In the genomic region with DNA sequence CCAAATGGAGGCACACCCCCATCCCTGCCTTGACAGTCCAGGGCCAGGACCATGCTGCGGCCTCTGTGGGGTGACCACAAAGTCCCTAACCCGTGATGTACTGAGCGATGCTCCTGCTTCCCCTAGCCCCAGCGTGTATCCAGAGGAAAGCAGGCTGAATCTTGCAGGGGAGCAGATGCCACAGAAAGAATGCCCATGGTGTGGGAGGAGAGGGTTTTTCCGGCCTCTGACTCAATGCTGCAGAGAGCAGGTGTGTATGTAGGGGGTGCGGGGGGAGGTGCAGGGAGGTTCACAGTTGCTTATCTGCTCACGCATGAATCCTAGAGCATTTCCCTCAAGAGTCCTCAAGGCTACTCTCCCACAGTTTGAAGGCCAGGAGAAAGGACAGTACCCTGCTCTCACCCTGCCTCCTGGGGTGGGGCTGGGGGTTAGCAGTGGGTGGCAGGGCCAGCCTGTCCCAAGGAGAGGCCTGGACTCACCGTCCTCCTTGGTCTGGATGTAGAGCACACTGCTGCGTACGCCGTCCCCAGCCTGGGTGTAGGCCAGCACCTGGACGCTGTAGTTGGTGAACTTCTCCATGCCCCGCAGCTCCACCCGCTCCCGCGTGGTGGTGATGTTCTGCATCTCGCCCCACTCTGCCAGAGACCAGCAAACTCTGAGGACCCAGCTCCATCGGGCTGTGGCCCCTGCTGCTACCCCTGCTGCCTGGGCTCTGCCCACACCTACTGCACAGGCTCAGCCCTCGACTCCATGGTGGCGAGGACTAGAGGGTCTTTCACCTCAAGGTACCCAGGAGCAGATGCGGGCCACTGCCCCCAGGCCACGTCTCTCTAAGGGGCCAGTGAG, we compare ENCODE assay signal across 1 cellular context.
A peak's percentile ranks its signal among the peaks of the same experiment; 100 is the strongest.
TF ChIP-seq lines count a peak whose summit lies in the region.

No MANE protein-coding gene starts in this region.

TF ChIP-seq in GM12878, 131 proteins besides CTCF, POLR2A, EP300 and RAD21 (continued from another document and continues in another):
- TF ChIP-seq, protein P1, sequence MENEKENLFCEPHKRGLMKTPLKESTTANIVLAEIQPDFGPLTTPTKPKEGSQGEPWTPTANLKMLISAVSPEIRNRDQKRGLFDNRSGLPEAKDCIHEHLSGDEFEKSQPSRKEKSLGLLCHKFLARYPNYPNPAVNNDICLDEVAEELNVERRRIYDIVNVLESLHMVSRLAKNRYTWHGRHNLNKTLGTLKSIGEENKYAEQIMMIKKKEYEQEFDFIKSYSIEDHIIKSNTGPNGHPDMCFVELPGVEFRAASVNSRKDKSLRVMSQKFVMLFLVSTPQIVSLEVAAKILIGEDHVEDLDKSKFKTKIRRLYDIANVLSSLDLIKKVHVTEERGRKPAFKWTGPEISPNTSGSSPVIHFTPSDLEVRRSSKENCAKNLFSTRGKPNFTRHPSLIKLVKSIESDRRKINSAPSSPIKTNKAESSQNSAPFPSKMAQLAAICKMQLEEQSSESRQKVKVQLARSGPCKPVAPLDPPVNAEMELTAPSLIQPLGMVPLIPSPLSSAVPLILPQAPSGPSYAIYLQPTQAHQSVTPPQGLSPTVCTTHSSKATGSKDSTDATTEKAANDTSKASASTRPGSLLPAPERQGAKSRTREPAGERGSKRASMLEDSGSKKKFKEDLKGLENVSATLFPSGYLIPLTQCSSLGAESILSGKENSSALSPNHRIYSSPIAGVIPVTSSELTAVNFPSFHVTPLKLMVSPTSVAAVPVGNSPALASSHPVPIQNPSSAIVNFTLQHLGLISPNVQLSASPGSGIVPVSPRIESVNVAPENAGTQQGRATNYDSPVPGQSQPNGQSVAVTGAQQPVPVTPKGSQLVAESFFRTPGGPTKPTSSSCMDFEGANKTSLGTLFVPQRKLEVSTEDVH (IDR thresholded peaks at IDR 0.05; ENCODE audit: low read depth, partially characterized antibody): no peak
- TF ChIP-seq, protein P2, sequence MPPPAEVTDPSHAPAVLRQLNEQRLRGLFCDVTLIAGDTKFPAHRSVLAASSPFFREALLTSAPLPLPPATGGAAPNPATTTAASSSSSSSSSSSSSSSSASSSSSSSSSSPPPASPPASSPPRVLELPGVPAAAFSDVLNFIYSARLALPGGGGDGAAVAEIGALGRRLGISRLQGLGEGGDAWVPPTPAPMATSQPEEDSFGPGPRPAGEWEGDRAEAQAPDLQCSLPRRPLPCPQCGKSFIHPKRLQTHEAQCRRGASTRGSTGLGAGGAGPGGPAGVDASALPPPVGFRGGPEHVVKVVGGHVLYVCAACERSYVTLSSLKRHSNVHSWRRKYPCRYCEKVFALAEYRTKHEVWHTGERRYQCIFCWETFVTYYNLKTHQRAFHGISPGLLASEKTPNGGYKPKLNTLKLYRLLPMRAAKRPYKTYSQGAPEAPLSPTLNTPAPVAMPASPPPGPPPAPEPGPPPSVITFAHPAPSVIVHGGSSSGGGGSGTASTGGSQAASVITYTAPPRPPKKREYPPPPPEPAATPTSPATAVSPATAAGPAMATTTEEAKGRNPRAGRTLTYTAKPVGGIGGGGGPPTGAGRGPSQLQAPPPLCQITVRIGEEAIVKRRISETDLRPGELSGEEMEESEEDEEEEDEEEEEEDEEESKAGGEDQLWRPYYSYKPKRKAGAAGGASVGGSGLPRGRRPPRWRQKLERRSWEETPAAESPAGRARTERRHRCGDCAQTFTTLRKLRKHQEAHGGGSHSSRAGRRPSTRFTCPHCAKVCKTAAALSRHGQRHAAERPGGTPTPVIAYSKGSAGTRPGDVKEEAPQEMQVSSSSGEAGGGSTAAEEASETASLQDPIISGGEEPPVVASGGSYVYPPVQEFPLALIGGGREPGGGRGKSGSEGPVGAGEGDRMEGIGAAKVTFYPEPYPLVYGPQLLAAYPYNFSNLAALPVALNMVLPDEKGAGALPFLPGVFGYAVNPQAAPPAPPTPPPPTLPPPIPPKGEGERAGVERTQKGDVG (CRISPR knock-in tag; IDR thresholded peaks at IDR 0.05): no peak
- TF ChIP-seq, protein P3, sequence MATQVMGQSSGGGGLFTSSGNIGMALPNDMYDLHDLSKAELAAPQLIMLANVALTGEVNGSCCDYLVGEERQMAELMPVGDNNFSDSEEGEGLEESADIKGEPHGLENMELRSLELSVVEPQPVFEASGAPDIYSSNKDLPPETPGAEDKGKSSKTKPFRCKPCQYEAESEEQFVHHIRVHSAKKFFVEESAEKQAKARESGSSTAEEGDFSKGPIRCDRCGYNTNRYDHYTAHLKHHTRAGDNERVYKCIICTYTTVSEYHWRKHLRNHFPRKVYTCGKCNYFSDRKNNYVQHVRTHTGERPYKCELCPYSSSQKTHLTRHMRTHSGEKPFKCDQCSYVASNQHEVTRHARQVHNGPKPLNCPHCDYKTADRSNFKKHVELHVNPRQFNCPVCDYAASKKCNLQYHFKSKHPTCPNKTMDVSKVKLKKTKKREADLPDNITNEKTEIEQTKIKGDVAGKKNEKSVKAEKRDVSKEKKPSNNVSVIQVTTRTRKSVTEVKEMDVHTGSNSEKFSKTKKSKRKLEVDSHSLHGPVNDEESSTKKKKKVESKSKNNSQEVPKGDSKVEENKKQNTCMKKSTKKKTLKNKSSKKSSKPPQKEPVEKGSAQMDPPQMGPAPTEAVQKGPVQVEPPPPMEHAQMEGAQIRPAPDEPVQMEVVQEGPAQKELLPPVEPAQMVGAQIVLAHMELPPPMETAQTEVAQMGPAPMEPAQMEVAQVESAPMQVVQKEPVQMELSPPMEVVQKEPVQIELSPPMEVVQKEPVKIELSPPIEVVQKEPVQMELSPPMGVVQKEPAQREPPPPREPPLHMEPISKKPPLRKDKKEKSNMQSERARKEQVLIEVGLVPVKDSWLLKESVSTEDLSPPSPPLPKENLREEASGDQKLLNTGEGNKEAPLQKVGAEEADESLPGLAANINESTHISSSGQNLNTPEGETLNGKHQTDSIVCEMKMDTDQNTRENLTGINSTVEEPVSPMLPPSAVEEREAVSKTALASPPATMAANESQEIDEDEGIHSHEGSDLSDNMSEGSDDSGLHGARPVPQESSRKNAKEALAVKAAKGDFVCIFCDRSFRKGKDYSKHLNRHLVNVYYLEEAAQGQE (IDR thresholded peaks at IDR 0.05; ENCODE audit: low read depth, low read length): no peak
- no peak for TF ChIP-seq TAF1 (IDR thresholded peaks at IDR 0.05; ENCODE audit: borderline replicate concordance, low read depth, low read length)
- peak; percentile 95 for TF ChIP-seq IKZF1 (conservative IDR thresholded peaks at IDR 0.05)
- TF ChIP-seq, protein P4, sequence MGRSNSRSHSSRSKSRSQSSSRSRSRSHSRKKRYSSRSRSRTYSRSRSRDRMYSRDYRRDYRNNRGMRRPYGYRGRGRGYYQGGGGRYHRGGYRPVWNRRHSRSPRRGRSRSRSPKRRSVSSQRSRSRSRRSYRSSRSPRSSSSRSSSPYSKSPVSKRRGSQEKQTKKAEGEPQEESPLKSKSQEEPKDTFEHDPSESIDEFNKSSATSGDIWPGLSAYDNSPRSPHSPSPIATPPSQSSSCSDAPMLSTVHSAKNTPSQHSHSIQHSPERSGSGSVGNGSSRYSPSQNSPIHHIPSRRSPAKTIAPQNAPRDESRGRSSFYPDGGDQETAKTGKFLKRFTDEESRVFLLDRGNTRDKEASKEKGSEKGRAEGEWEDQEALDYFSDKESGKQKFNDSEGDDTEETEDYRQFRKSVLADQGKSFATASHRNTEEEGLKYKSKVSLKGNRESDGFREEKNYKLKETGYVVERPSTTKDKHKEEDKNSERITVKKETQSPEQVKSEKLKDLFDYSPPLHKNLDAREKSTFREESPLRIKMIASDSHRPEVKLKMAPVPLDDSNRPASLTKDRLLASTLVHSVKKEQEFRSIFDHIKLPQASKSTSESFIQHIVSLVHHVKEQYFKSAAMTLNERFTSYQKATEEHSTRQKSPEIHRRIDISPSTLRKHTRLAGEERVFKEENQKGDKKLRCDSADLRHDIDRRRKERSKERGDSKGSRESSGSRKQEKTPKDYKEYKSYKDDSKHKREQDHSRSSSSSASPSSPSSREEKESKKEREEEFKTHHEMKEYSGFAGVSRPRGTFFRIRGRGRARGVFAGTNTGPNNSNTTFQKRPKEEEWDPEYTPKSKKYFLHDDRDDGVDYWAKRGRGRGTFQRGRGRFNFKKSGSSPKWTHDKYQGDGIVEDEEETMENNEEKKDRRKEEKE (IDR thresholded peaks at IDR 0.05): no peak
- no peak for TF ChIP-seq CBX3 (IDR thresholded peaks at IDR 0.05; ENCODE audit: borderline replicate concordance, low read depth)
- no peak for TF ChIP-seq ZNF207 (IDR thresholded peaks at IDR 0.05; ENCODE audit: borderline replicate concordance)
- TF ChIP-seq SP1 (IDR thresholded peaks at IDR 0.05; ENCODE audit: low read depth, low read length): peak; percentile 60
- peak; percentile 36; the same call in 1 of the 2 replicates for TF ChIP-seq NR2F1 (conservative IDR thresholded peaks at IDR 0.05)
- no peak for TF ChIP-seq SREBF2 (IDR thresholded peaks at IDR 0.05; ENCODE audit: low read length)
- no peak for TF ChIP-seq MYC (IDR thresholded peaks at IDR 0.05; ENCODE audit: insufficient read depth, insufficient read length, insufficient replicate concordance, low read length, severe bottlenecking)
- TF ChIP-seq POU2F2 (IDR thresholded peaks at IDR 0.05; ENCODE audit: borderline replicate concordance, low read depth, low read length): no peak
- no peak for TF ChIP-seq HDGF (IDR thresholded peaks at IDR 0.05)
- TF ChIP-seq NFYA (IDR thresholded peaks at IDR 0.05; ENCODE audit: borderline replicate concordance, low read depth, low read length): no peak
- no peak for TF ChIP-seq NR2C2 (IDR thresholded peaks at IDR 0.05; ENCODE audit: borderline replicate concordance, control insufficient read depth, insufficient read length, low read depth)
- TF ChIP-seq, protein P5, sequence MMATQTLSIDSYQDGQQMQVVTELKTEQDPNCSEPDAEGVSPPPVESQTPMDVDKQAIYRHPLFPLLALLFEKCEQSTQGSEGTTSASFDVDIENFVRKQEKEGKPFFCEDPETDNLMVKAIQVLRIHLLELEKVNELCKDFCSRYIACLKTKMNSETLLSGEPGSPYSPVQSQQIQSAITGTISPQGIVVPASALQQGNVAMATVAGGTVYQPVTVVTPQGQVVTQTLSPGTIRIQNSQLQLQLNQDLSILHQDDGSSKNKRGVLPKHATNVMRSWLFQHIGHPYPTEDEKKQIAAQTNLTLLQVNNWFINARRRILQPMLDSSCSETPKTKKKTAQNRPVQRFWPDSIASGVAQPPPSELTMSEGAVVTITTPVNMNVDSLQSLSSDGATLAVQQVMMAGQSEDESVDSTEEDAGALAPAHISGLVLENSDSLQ (IDR thresholded peaks at IDR 0.05): no peak
- no peak for TF ChIP-seq KDM1A (IDR thresholded peaks at IDR 0.05; ENCODE audit: borderline replicate concordance)
- TF ChIP-seq, protein P6, sequence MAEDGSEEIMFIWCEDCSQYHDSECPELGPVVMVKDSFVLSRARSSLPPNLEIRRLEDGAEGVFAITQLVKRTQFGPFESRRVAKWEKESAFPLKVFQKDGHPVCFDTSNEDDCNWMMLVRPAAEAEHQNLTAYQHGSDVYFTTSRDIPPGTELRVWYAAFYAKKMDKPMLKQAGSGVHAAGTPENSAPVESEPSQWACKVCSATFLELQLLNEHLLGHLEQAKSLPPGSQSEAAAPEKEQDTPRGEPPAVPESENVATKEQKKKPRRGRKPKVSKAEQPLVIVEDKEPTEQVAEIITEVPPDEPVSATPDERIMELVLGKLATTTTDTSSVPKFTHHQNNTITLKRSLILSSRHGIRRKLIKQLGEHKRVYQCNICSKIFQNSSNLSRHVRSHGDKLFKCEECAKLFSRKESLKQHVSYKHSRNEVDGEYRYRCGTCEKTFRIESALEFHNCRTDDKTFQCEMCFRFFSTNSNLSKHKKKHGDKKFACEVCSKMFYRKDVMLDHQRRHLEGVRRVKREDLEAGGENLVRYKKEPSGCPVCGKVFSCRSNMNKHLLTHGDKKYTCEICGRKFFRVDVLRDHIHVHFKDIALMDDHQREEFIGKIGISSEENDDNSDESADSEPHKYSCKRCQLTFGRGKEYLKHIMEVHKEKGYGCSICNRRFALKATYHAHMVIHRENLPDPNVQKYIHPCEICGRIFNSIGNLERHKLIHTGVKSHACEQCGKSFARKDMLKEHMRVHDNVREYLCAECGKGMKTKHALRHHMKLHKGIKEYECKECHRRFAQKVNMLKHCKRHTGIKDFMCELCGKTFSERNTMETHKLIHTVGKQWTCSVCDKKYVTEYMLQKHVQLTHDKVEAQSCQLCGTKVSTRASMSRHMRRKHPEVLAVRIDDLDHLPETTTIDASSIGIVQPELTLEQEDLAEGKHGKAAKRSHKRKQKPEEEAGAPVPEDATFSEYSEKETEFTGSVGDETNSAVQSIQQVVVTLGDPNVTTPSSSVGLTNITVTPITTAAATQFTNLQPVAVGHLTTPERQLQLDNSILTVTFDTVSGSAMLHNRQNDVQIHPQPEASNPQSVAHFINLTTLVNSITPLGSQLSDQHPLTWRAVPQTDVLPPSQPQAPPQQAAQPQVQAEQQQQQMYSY (CRISPR knock-in tag; IDR thresholded peaks at IDR 0.05): no peak
- TF ChIP-seq STAT3 (IDR thresholded peaks at IDR 0.05; ENCODE audit: low read depth, low read length): no peak
- peak; percentile 51; the same call in 1 of the 2 replicates for TF ChIP-seq ATF7 (IDR thresholded peaks at IDR 0.05; ENCODE audit: low read depth)
- TF ChIP-seq NFXL1 (IDR thresholded peaks at IDR 0.05; ENCODE audit: borderline replicate concordance): no peak
- no peak for TF ChIP-seq POLR2AphosphoS2 (IDR thresholded peaks at IDR 0.05; ENCODE audit: low read depth, low read length)
- TF ChIP-seq TBL1XR1 (IDR thresholded peaks at IDR 0.05; ENCODE audit: low read depth, low read length): no peak
- no peak for TF ChIP-seq POLR2AphosphoS5 (IDR thresholded peaks at IDR 0.05; ENCODE audit: low read length)
- TF ChIP-seq, protein P7, sequence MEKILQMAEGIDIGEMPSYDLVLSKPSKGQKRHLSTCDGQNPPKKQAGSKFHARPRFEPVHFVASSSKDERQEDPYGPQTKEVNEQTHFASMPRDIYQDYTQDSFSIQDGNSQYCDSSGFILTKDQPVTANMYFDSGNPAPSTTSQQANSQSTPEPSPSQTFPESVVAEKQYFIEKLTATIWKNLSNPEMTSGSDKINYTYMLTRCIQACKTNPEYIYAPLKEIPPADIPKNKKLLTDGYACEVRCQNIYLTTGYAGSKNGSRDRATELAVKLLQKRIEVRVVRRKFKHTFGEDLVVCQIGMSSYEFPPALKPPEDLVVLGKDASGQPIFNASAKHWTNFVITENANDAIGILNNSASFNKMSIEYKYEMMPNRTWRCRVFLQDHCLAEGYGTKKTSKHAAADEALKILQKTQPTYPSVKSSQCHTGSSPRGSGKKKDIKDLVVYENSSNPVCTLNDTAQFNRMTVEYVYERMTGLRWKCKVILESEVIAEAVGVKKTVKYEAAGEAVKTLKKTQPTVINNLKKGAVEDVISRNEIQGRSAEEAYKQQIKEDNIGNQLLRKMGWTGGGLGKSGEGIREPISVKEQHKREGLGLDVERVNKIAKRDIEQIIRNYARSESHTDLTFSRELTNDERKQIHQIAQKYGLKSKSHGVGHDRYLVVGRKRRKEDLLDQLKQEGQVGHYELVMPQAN (conservative IDR thresholded peaks at IDR 0.05): no peak
- TF ChIP-seq BCL11A (IDR thresholded peaks at IDR 0.05; ENCODE audit: low read depth, low read length): peak; percentile 72; the same call in 1 of the 2 replicates
- TF ChIP-seq, protein P8, sequence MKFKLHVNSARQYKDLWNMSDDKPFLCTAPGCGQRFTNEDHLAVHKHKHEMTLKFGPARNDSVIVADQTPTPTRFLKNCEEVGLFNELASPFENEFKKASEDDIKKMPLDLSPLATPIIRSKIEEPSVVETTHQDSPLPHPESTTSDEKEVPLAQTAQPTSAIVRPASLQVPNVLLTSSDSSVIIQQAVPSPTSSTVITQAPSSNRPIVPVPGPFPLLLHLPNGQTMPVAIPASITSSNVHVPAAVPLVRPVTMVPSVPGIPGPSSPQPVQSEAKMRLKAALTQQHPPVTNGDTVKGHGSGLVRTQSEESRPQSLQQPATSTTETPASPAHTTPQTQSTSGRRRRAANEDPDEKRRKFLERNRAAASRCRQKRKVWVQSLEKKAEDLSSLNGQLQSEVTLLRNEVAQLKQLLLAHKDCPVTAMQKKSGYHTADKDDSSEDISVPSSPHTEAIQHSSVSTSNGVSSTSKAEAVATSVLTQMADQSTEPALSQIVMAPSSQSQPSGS (IDR thresholded peaks at IDR 0.05; ENCODE audit: low read length): no peak; the same call in 1 of the 2 replicates
